8 cellular contexts compared by ENCODE assay signal in the genomic region with DNA sequence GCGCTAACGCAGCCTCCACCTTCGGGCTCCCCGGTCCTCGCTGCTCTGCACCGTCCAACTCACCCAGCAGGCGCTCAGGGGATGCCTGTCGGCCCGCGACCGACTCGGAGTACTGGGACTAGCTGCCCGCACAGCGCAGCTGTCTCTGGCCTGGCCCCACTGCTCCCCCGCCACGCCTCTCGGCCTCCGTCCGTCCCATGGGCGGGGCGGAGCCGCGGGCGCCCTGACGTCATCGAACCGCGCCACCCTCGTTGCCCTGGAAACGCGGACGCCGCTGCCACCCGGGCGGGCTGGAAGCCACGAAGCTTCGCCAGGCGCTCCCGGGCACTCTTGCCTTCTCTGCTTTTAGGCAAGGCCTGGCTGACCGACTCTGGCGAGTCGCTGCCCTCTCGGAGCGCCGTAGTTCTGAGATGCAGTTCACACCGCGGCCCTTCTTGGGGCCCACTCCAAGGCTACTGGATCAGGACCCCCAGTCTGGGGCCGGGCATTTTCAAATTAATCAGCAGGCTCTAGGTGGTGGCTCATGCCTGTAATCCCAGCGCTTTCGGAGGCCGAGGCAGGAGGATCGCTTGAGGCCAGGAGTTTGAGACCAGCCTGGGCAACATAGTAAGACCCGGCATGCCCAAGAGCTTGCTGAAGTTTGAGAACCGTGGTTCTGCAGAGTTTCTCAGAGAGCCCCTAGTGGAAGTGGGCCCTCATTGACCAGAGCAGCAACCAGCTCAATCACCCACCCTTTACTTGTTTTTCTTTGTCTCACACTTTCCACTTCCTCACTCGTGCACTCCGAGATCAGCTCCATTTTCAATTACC. TPM values are rescaled to one million over a fixed set of nuclear protein-coding genes. Genes with fewer than 3 reads are reported as not detected.
DNase-seq lines count a peak whose midpoint lies in the region; ATAC-seq, FAIRE-seq and TF ChIP-seq lines count a peak whose summit lies in the region.

No MANE protein-coding gene starts in this region.

- H3K27me3 ChIP-seq in bronchial epithelial cell (ENCODE audit: control insufficient read depth, insufficient read depth, low read length), result no peaks in the 10 kb centered on the region

- peak; percentile 94 for ATAC-seq in GM18907 (IDR thresholded peaks at IDR 0.05; ENCODE audit: unreplicated experiment)
- ATAC-seq in HG03135 (IDR thresholded peaks at IDR 0.05; ENCODE audit: unreplicated experiment), result peak; percentile 93

- no peak for FAIRE-seq in bronchial epithelial cell (lab: Jason Lieb, UNC)

- TF ChIP-seq CTCF in WI38 (IDR thresholded peaks at IDR 0.05; ENCODE audit: low read depth, low read length) (peak; percentile 39; the same call in 1 of the 2 replicates), bronchial epithelial cell (IDR thresholded peaks at IDR 0.05; ENCODE audit: insufficient read depth, low read length, severe bottlenecking) (peak; percentile 49)

- no peaks in the 10 kb centered on the region for H3K36me3 ChIP-seq in bronchial epithelial cell (ENCODE audit: control insufficient read depth, insufficient read depth, low read length)

- DNase-seq in AG08396 (ENCODE audit: low spot score), result peak; percentile 97
- peak; percentile 67 for DNase-seq in NCI-H2196 treated with DMSO at 0.1 percent for 48 hours (lab: John Stamatoyannopoulos, UW; ENCODE audit: unreplicated experiment)
- peak; percentile 61 for DNase-seq in bronchial epithelial cell (ENCODE audit: low read depth)
- peak; percentile 93 for DNase-seq in inferior parietal cortex (ENCODE audit: extremely low spot score)
- DNase-seq in stimulated activated CD4-positive, alpha-beta T cell treated with anti-CD3 and anti-CD28 coated beads, Interleukin-12 subunit alpha, Interleukin-12 subunit beta, amount 100 ng/mL, for 24 hours (ENCODE audit: low read depth in 2 of 2), result peak; percentile 85 to 89

- peak overlapping the region; percentile 63 for H3K4me3 ChIP-seq in WI38 (ENCODE audit: low read depth, low read length)
- peak overlapping the region; percentile 89 for H3K4me3 ChIP-seq in bronchial epithelial cell (ENCODE audit: low read depth, low read length)

RNA-seq across cellular contexts. Expression of gene ACOX3, which starts 12.0 kb away (rescaled TPM):
- 12.4 and 22.0 TPM in 2 replicates for total RNA-seq in bronchial epithelial cell

RNA-seq across cellular contexts. Expression of gene TRMT44, which starts 12.1 kb away (rescaled TPM):
- total RNA-seq in bronchial epithelial cell, result 10.0 and 14.1 TPM in 2 replicates

Comparison
In these comparisons a context has a peak if more than half of its experiments do, and no peak if none do; other contexts are left out.
1. Peak in every context shown above with its lines: DNase-seq, ATAC-seq and H3K4me3 ChIP-seq.